In the genomic region with DNA sequence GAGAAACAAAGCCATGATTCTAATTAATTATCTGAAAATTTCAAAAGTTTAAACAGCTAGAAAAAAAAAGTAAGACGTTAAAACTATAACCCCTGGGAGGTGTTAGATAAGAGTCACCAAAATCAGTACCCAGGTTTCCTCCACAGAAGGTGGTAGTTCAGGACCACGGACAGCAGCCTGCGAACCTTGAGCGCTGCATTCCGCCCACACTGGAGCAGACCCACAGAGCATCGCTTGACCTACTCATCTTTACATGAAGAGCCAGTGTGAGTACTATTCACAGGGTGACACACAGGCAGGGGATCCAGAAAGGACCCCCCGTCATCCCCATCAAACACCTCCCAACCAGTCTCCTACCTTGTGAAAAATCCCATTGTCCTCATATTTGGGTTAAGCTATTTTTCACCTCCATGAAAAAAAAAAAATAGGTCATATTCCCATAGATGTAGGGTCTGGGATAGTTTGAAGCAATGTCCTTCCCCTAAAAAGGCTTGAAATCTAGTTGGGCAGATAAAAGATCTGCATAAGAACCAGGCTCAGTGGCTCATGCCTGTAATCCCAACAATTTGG, we compare ENCODE assay signal across 8 cellular contexts. TPM values are rescaled to one million over a fixed set of nuclear protein-coding genes. Genes with fewer than 3 reads are reported as not detected.
DNase-seq lines count a peak whose midpoint lies in the region; ATAC-seq, FAIRE-seq and TF ChIP-seq lines count a peak whose summit lies in the region.
"Had no signal": no experiment of that assay in that cellular context is flagged by ENCODE, and none has a peak within 500 bp of the region (broad histone marks: within the 10 kb centered on the region; RNA-seq: fewer than 3 reads in every experiment).

No MANE protein-coding gene starts in this region.

- H3K4me3 Mint-ChIP-seq in GM23338: no peak overlapping the region

- peaks cover 5% of the 10 kb centered on the region for H3K27me3 Mint-ChIP-seq in GM23338 (ENCODE audit: insufficient read depth, low read depth, poor library complexity)

- H3K4me1 Mint-ChIP-seq in GM23338: no peaks in the 10 kb centered on the region

- no peak for FAIRE-seq in bronchial epithelial cell (lab: Jason Lieb, UNC)

- H3K36me3 Mint-ChIP-seq in GM23338 (ENCODE audit: low read depth): no peaks in the 10 kb centered on the region

- H3K36me3 ChIP-seq in GM23338 (ENCODE audit: insufficient read depth): no peaks in the 10 kb centered on the region
- no peaks in the 10 kb centered on the region for H3K36me3 ChIP-seq in bronchial epithelial cell (ENCODE audit: control insufficient read depth, insufficient read depth, low read length)
- H3K36me3 ChIP-seq: ovary had no signal

- H3K27me3 ChIP-seq in GM23338 (ENCODE audit: insufficient read depth) (no peaks in the 10 kb centered on the region), bronchial epithelial cell (ENCODE audit: control insufficient read depth, insufficient read depth, low read length) (no peaks in the 10 kb centered on the region)
- H3K27me3 ChIP-seq: ovary had no signal

- H3K79me2 ChIP-seq in GM23338 (replicated peaks; ENCODE audit: insufficient read depth): no peaks in the 10 kb centered on the region

- no peak overlapping the region for H3K4me2 ChIP-seq in GM23338

- H3K4me3 ChIP-seq in GM23338 (no peak overlapping the region), bronchial epithelial cell (ENCODE audit: low read depth, low read length) (no peak overlapping the region)
- H3K4me3 ChIP-seq: ovary had no signal

- no peaks in the 10 kb centered on the region for H4K20me1 ChIP-seq in GM23338 (replicated peaks; ENCODE audit: insufficient read depth)

- TF ChIP-seq CTCF in GM23338 (conservative IDR thresholded peaks at IDR 0.05; ENCODE audit: low read depth in 2 of 2): no peak
- no peak for TF ChIP-seq CTCF in bronchial epithelial cell (IDR thresholded peaks at IDR 0.05; ENCODE audit: insufficient read depth, low read length, severe bottlenecking)

- peaks cover 18% of the 10 kb centered on the region; the same call in 2 of the 3 replicates for H3K9me3 Mint-ChIP-seq in GM23338

- ATAC-seq in GM23338 (peak; percentile 88), HG02763 (IDR thresholded peaks at IDR 0.05; ENCODE audit: unreplicated experiment) (no peak), HG03439 (IDR thresholded peaks at IDR 0.05; ENCODE audit: unreplicated experiment) (no peak)

- no peaks in the 10 kb centered on the region for H3K4me1 ChIP-seq in GM23338 (ENCODE audit: insufficient read depth)

- H3K27ac Mint-ChIP-seq in GM23338: no peak overlapping the region

- no peak overlapping the region for H3K27ac ChIP-seq in GM23338 (ENCODE audit: low read depth)
- H3K27ac ChIP-seq: ovary had no signal

- H3K9me2 ChIP-seq in GM23338 (ENCODE audit: insufficient read depth): no peaks in the 10 kb centered on the region

- DNase-seq in GM23338 (ENCODE audit: low spot score) (peak; percentile 87), RPMI8226 (peak; percentile 58), bronchial epithelial cell (ENCODE audit: low read depth) (peak; percentile 24), NCI-H2081 (lab: John Stamatoyannopoulos, UW) (no peak)
- DNase-seq in stimulated activated CD4-positive, alpha-beta T cell treated with anti-CD3 and anti-CD28 coated beads, Interleukin-15, amount 100 ng/mL, for 24 hours: peak; percentile 53

- no peak overlapping the region for H2AFZ ChIP-seq in GM23338

- no peaks in the 10 kb centered on the region for H3F3A ChIP-seq in GM23338 (replicated peaks; ENCODE audit: low read depth)

TF ChIP-seq in GM23338, 12 proteins besides CTCF, POLR2A, EP300 and RAD21:
- TF ChIP-seq REST (IDR thresholded peaks at IDR 0.05; ENCODE audit: unreplicated experiment) (peak; percentile 90), CREB1 (CRISPR knock-in tag; IDR thresholded peaks at IDR 0.05; ENCODE audit: low read depth) (no peak)

RNA-seq across cellular contexts. Expression of gene CHGA, which starts 8.8 kb away (rescaled TPM):
- total RNA-seq in GM23338 (2014; rRNA removed; shearing (Covaris generic)): 13.9 and 20.9 TPM in 2 replicates
- polyA plus RNA-seq in GM23338 (2016; fragmentation: Nextera tagmentation; extraction: Ambion mirVana): 18.9 and 19.6 TPM in 2 replicates
- not detected in 2 replicates for total RNA-seq in bronchial epithelial cell

Comparison
In these comparisons a context has a peak if more than half of its experiments do, and no peak if none do; other contexts are left out.
1. DNase-seq: peak in GM23338 (single experiment), RPMI8226 (single experiment), bronchial epithelial cell (single experiment) and stimulated activated CD4-positive, alpha-beta T cell treated with anti-CD3 and anti-CD28 coated beads, Interleukin-15, amount 100 ng/mL, for 24 hours (single experiment); none in NCI-H2081 (0 of 2).
2. RNA of gene CHGA, which starts 8.8 kb away (total RNA-seq): 13.9 to 20.9 TPM in GM23338; not detected in bronchial epithelial cell; every median in the first group is over 10 times any median in the second.